ENCODE assay signal across 22 cellular contexts in genomic region chr10:108582387-108582786, GRCh38.
DNase-seq lines count a peak whose midpoint lies in the region; FAIRE-seq and TF ChIP-seq lines count a peak whose summit lies in the region.
"Had no signal": no experiment of that assay in that cellular context is flagged by ENCODE, and none has a peak within 500 bp of the region (broad histone marks: within the 10 kb centered on the region; RNA-seq: fewer than 3 reads in every experiment).

No MANE protein-coding gene starts in this region.

- no peaks in the 10 kb centered on the region for H3K27me3 Mint-ChIP-seq in astrocyte (ENCODE audit: low read depth, unreplicated experiment)
- H3K27me3 Mint-ChIP-seq: CD4-positive, CD25-positive, alpha-beta regulatory T cell had no signal

- H3K9ac ChIP-seq in astrocyte (ENCODE audit: low read length): no peak overlapping the region

- no peaks in the 10 kb centered on the region for H3K9me3 ChIP-seq in A673 (ENCODE audit: low read depth, low read length, poor library complexity, severe bottlenecking)
- no peaks in the 10 kb centered on the region for H3K9me3 ChIP-seq in astrocyte (ENCODE audit: insufficient read depth, low read depth, low read length)
- no peaks in the 10 kb centered on the region for H3K9me3 ChIP-seq in right atrium auricular region
- H3K9me3 ChIP-seq: esophagus muscularis mucosa, neutrophil, thyroid gland had no signal

- no peaks in the 10 kb centered on the region for H3K4me1 ChIP-seq in A673 (ENCODE audit: insufficient read depth, low read length, poor library complexity, severe bottlenecking)
- H3K4me1 ChIP-seq in astrocyte (ENCODE audit: insufficient read depth, low read length): peaks cover 12% of the 10 kb centered on the region
- H3K4me1 ChIP-seq in right atrium auricular region: no peaks in the 10 kb centered on the region
- H3K4me1 ChIP-seq: esophagus muscularis mucosa, thyroid gland had no signal

- H3K79me2 ChIP-seq in astrocyte (ENCODE audit: insufficient read depth, low read length): no peaks in the 10 kb centered on the region

- H2AFZ ChIP-seq in astrocyte (ENCODE audit: low read depth, low read length): no peak overlapping the region

- POLR2A ChIA-PET in A673 (lab: Charles Lee; ENCODE audit: low non-redundant PET): no interaction called here

- no peaks in the 10 kb centered on the region for H4K20me1 ChIP-seq in astrocyte (ENCODE audit: insufficient read depth, low read length)

- no peaks in the 10 kb centered on the region for H3K9me3 Mint-ChIP-seq in astrocyte (ENCODE audit: unreplicated experiment)
- H3K9me3 Mint-ChIP-seq: WTC11 had no signal

- no TSS peak for BruUV-seq in A673 (replicated peaks; lab: Mats Ljungman, UMichigan)

- peaks cover 23% of the 10 kb centered on the region for H3K4me1 Mint-ChIP-seq in astrocyte (ENCODE audit: low read depth, unreplicated experiment)
- H3K4me1 Mint-ChIP-seq: CD4-positive, CD25-positive, alpha-beta regulatory T cell had no signal

- no peaks in the 10 kb centered on the region for H3K36me3 ChIP-seq in A673 (ENCODE audit: insufficient read depth, low read length, poor library complexity, severe bottlenecking)
- H3K36me3 ChIP-seq in astrocyte (ENCODE audit: insufficient read depth, low read length): no peaks in the 10 kb centered on the region
- no peaks in the 10 kb centered on the region for H3K36me3 ChIP-seq in right atrium auricular region
- H3K36me3 ChIP-seq: cardiac muscle cell, esophagus muscularis mucosa, neutrophil, thyroid gland had no signal

- TF ChIP-seq CTCF in A673 (conservative IDR thresholded peaks at IDR 0.05; ENCODE audit: low read depth, low read length) (no peak), astrocyte (IDR thresholded peaks at IDR 0.05; ENCODE audit: insufficient read depth, low read depth, low read length) (no peak), right atrium auricular region (IDR thresholded peaks at IDR 0.05) (no peak)

- H3K4me3 Mint-ChIP-seq in astrocyte (ENCODE audit: unreplicated experiment): no peak overlapping the region
- H3K4me3 Mint-ChIP-seq: activated CD8-positive, alpha-beta T cell treated with anti-CD3 and anti-CD28 coated beads, Interleukin-2, amount 10 ng/mL, durations not matched to agents 7 days and 5 days; CD4-positive, CD25-positive, alpha-beta regulatory T cell; WTC11 had no signal

- H3K4me3 ChIP-seq in A673 (ENCODE audit: low read depth, low read length, poor library complexity, severe bottlenecking) (no peak overlapping the region), astrocyte (ENCODE audit: insufficient read depth, low read depth, low read length) (no peak overlapping the region), right atrium auricular region (no peak overlapping the region)
- H3K4me3 ChIP-seq: cardiac muscle cell, dorsolateral prefrontal cortex, esophagus muscularis mucosa, thyroid gland had no signal

- intact Hi-C loops in A673 (cut with micrococcal nuclease; ENCODE audit: unreplicated experiment) (no loop called here), posterior cingulate gyrus (cut with DNase I) (no loop called here)

- no peaks in the 10 kb centered on the region for H3K27me3 ChIP-seq in A673 (replicated peaks; ENCODE audit: insufficient read depth, low read depth, low read length, poor library complexity)
- no peaks in the 10 kb centered on the region for H3K27me3 ChIP-seq in astrocyte (ENCODE audit: insufficient read depth, low read length)
- no peaks in the 10 kb centered on the region for H3K27me3 ChIP-seq in right atrium auricular region
- H3K27me3 ChIP-seq: cardiac muscle cell, neutrophil, thyroid gland had no signal

- H3K27ac ChIP-seq in A673 (ENCODE audit: low read depth, low read length, poor library complexity, severe bottlenecking) (no peak overlapping the region), astrocyte (ENCODE audit: low read depth, low read length) (peak overlapping the region; percentile 17), right atrium auricular region (no peak overlapping the region)
- H3K27ac ChIP-seq: cardiac muscle cell, dorsolateral prefrontal cortex, esophagus muscularis mucosa, neutrophil, thyroid gland had no signal

- no peaks in the 10 kb centered on the region for H3K36me3 Mint-ChIP-seq in astrocyte (ENCODE audit: low read depth, unreplicated experiment)
- H3K36me3 Mint-ChIP-seq: CD4-positive, CD25-positive, alpha-beta regulatory T cell; WTC11 had no signal

- FAIRE-seq in HTR-8/SVneo (lab: Jason Lieb, UNC): no peak
- no peak for FAIRE-seq in astrocyte (lab: Jason Lieb, UNC)

- CTCF ChIA-PET in A673 (lab: Charles Lee): no interaction called here

- peak overlapping the region; percentile 34 for H3K27ac Mint-ChIP-seq in astrocyte (ENCODE audit: unreplicated experiment)
- H3K27ac Mint-ChIP-seq: activated CD8-positive, alpha-beta T cell treated with anti-CD3 and anti-CD28 coated beads, Interleukin-2, amount 10 ng/mL, durations not matched to agents 7 days and 5 days; activated naive CD4-positive, alpha-beta T cell treated with anti-CD3 and anti-CD28 coated beads, Interleukin-2, amount 50 U/mL, for 72 hours; CD4-positive, CD25-positive, alpha-beta regulatory T cell; WTC11 had no signal

- DNase-seq in A673 (ENCODE audit: low spot score) (peak; percentile 27), HTR-8/SVneo (ENCODE audit: insufficient read length, low spot score) (peak; percentile 2), astrocyte (ENCODE audit: low read depth) (peak; percentile 76), iris pigment epithelial cell (ENCODE audit: low read depth) (peak; percentile 23), 8988T (no peak), T-helper 1 cell (no peak), right atrium auricular region (ENCODE audit: low spot score) (no peak), posterior cingulate gyrus (no peak)
- DNase-seq: activated CD8-positive, alpha-beta T cell treated with anti-CD3 and anti-CD28 coated beads, Interleukin-2, amount 10 ng/mL, durations not matched to agents 7 days and 5 days; CD4-positive, CD25-positive, alpha-beta regulatory T cell; dorsolateral prefrontal cortex; hippocampal formation; NCI-H187 treated with DMSO at 0.1 percent for 48 hours; NCI-H446 treated with DMSO at 0.1 percent for 48 hours; Right ventricle myocardium superior; stimulated activated naive CD4-positive, alpha-beta T cell; thyroid gland had no signal

- H3K4me2 ChIP-seq in astrocyte (ENCODE audit: low read length): peak overlapping the region; percentile 32

Comparison
In these comparisons a context has a peak if more than half of its experiments do, and no peak if none do; other contexts are left out.
1. DNase-seq: peak in A673 (single experiment), HTR-8/SVneo (single experiment), astrocyte (single experiment) and iris pigment epithelial cell (single experiment); none in 8988T (single experiment), T-helper 1 cell (0 of 5), right atrium auricular region (single experiment) and posterior cingulate gyrus (0 of 10).